ENCODE assay signal across 8 cellular contexts in genomic region chr21:31730687-31731111, GRCh38. TPM values are rescaled to one million over a fixed set of nuclear protein-coding genes. Genes with fewer than 3 reads are reported as not detected.
A peak's percentile ranks its signal among the peaks of the same experiment; 100 is the strongest.
DNase-seq lines count a peak whose midpoint lies in the region; ATAC-seq and TF ChIP-seq lines count a peak whose summit lies in the region.

No MANE protein-coding gene starts in this region.

- TF ChIP-seq CTCF in lower leg skin (IDR thresholded peaks at IDR 0.05) (no peak), tibial nerve (IDR thresholded peaks at IDR 0.05) (no peak)

- peaks cover 0 to 49% (median 29%) of the 10 kb centered on the region in 4 donors for H3K4me1 ChIP-seq in tibial nerve

- DNase-seq in NCI-H748 (lab: John Stamatoyannopoulos, UW; ENCODE audit: unreplicated experiment) (peak; percentile 48), NCI-H748 treated with DMSO at 0.1 percent for 48 hours (lab: John Stamatoyannopoulos, UW) (no peak), NCI-H345 treated with DMSO at 0.1 percent for 48 hours (lab: John Stamatoyannopoulos, UW; ENCODE audit: unreplicated experiment) (peak; percentile 23), lower leg skin (ENCODE audit: low spot score in 2 of 2) (no peak), tibial nerve (ENCODE audit: low spot score in 2 of 2) (peak in 1 of 2 donors; percentile 13)
- no peak for DNase-seq in central memory CD8-positive, alpha-beta T cell (ENCODE audit: low spot score in 2 of 2)

- H3K27me3 Mint-ChIP-seq in central memory CD8-positive, alpha-beta T cell: no peaks in the 10 kb centered on the region

- no peak for TF ChIP-seq EP300 in tibial nerve (IDR thresholded peaks at IDR 0.05)

- 0% methylated on average over 17 of the region's 17 CpGs for WGBS in lower leg skin, 2 donors
- WGBS in tibial nerve, 2 donors: 1% methylated on average over 17 of the region's 17 CpGs

- no peaks in the 10 kb centered on the region for H3K27me3 ChIP-seq in tibial nerve

- H3K27ac ChIP-seq in tibial nerve: peak overlapping the region; percentile 80 to 98 (median 97)

- H3K9me3 Mint-ChIP-seq in central memory CD8-positive, alpha-beta T cell: no peaks in the 10 kb centered on the region

- peak overlapping the region; percentile 17 for H3K27ac Mint-ChIP-seq in central memory CD8-positive, alpha-beta T cell (ENCODE audit: low read depth)

- H3K4me3 ChIP-seq in lower leg skin (ENCODE audit: low read depth, poor library complexity, severe bottlenecking) (peak overlapping the region; percentile 100), tibial nerve (peak overlapping the region; percentile 81 to 100 (median 88))

- H3K4me3 Mint-ChIP-seq in central memory CD8-positive, alpha-beta T cell: no peak overlapping the region

- H3K4me1 Mint-ChIP-seq in central memory CD8-positive, alpha-beta T cell: no peaks in the 10 kb centered on the region

- H3K9me3 ChIP-seq in tibial nerve: no peaks in the 10 kb centered on the region

- peaks cover 7% of the 10 kb centered on the region for H3K36me3 Mint-ChIP-seq in central memory CD8-positive, alpha-beta T cell (ENCODE audit: insufficient read depth)

- ATAC-seq in central memory CD8-positive, alpha-beta T cell (replicated peaks; ENCODE audit: extremely low read depth, poor library complexity, severe bottlenecking): no peak
- ATAC-seq in GM19351 (IDR thresholded peaks at IDR 0.05; ENCODE audit: unreplicated experiment): no peak
- ATAC-seq in GM18517 (IDR thresholded peaks at IDR 0.05; ENCODE audit: unreplicated experiment): no peak

- H3K36me3 ChIP-seq in tibial nerve: no peaks in the 10 kb centered on the region

- intact Hi-C loops in lower leg skin (cut with DNase I; ENCODE audit: low total_unique reads): no loop called here

- TF ChIP-seq POLR2A in lower leg skin (IDR thresholded peaks at IDR 0.05) (no peak), tibial nerve (IDR thresholded peaks at IDR 0.05) (no peak)

RNA-seq across cellular contexts. Expression of gene SCAF4, which starts 1.2 kb away (rescaled TPM):
- total RNA-seq in lower leg skin (10 to 100 TPM; 11.8 to 30.8 (median 16.5) TPM), tibial nerve (10 to 100 TPM; 13.2 to 23.2 (median 17.6) TPM)

Comparison
In these comparisons a context has a peak if more than half of its experiments do, and no peak if none do; other contexts are left out.
1. DNase-seq: peak in NCI-H748 (single experiment) and NCI-H345 treated with DMSO at 0.1 percent for 48 hours (single experiment); none in NCI-H748 treated with DMSO at 0.1 percent for 48 hours (single experiment), central memory CD8-positive, alpha-beta T cell (0 of 2) and lower leg skin (0 of 2).